Comparison of ENCODE assay signal across 30 cellular contexts in the genomic region with DNA sequence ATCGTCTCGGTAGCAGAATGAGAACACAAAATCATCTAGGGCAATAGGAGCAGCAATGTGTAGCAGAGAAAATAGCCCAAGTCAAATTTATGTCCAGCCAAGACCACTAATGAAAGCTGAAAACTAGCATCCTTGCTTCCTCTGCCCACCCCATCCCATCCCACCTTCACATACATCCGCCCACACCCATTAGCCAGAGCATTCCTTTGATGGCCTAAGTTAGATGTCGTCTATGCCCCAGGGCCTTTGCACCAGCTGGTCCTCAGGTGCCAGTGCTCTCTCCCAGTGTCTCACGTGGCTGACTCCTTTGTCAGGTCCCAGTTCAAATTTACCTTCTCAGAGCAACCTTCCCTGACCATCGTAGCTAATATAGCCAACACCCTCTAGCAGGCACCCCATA.
"Had no signal": no experiment of that assay in that cellular context is flagged by ENCODE, and none has a peak within 500 bp of the region (broad histone marks: within the 10 kb centered on the region; RNA-seq: fewer than 3 reads in every experiment).

No MANE protein-coding gene starts in this region.

- H3K27ac ChIP-seq: left lung, lower lobe of right lung, ovary, prostate gland, skin epidermis, testis, thyroid gland, transverse colon, upper lobe of left lung, vagina had no signal

- ATAC-seq: left colon; left lung; lower lobe of right lung; natural killer cell; right cardiac atrium; sciatic nerve; stimulated activated memory B cell treated with anti-CD40 and anti-IgM and Interleukin-4, amounts not matched to agents 10 μg/mL and 1 μg/mL and 100 μg/mL, for 72 hours; stimulated activated naive CD8-positive, alpha-beta T cell treated with anti-CD3 and anti-CD28 coated beads, Interleukin-15, amount 100 ng/mL, for 72 hours had no signal

- H3K27me3 ChIP-seq: ovary, testis, thyroid gland, transverse colon, upper lobe of left lung, vagina had no signal

- H3K4me1 ChIP-seq: left lung, prostate gland, testis, thyroid gland, transverse colon, upper lobe of left lung, vagina had no signal

- FAIRE-seq: kidney had no signal

- H3K9me3 ChIP-seq: ovary, prostate gland, testis, thyroid gland, vagina had no signal

- H3K36me3 ChIP-seq: left lung, lower lobe of right lung, ovary, prostate gland, thyroid gland, transverse colon, upper lobe of left lung, vagina had no signal

- DNase-seq: hippocampal formation; kidney; left colon; left lung; lower lobe of right lung; mammary epithelial cell; mesenchymal stem cell; naive B cell; natural killer cell; nephron progenitor cell; nucleus accumbens; ovary; retina; right cardiac atrium; stimulated activated CD4-positive, alpha-beta T cell treated with anti-CD3 and anti-CD28 coated beads, Interleukin-1b, Interleukin-23, amount 100 ng/mL, for 48 hours; stimulated activated CD4-positive, alpha-beta T cell treated with anti-CD3 and anti-CD28 coated beads, Interleukin-2, amount 100 ng/mL, for 48 hours; stimulated activated CD4-positive, alpha-beta T cell treated with anti-CD3 and anti-CD28 coated beads, Interleukin-4, amount 100 ng/mL, for 4 hours; stimulated activated CD8-positive, alpha-beta memory T cell treated with anti-CD3 and anti-CD28 coated beads, Interleukin-4, amount 100 ng/mL, for 48 hours; stimulated activated naive CD4-positive, alpha-beta T cell treated with Interleukin-2 at 50 U/mL for 16 hours; stimulated activated naive CD8-positive, alpha-beta T cell treated with anti-CD3 and anti-CD28 coated beads, Interleukin-15, amount 100 ng/mL, for 72 hours; substantia nigra; testis; thyroid gland; transverse colon; upper lobe of left lung had no signal

- H3K4me3 ChIP-seq: left lung, lower lobe of right lung, ovary, prostate gland, skin epidermis, testis, thyroid gland, transverse colon, upper lobe of left lung, vagina had no signal
